1 cellular context compared by ENCODE assay signal in the genomic region with DNA sequence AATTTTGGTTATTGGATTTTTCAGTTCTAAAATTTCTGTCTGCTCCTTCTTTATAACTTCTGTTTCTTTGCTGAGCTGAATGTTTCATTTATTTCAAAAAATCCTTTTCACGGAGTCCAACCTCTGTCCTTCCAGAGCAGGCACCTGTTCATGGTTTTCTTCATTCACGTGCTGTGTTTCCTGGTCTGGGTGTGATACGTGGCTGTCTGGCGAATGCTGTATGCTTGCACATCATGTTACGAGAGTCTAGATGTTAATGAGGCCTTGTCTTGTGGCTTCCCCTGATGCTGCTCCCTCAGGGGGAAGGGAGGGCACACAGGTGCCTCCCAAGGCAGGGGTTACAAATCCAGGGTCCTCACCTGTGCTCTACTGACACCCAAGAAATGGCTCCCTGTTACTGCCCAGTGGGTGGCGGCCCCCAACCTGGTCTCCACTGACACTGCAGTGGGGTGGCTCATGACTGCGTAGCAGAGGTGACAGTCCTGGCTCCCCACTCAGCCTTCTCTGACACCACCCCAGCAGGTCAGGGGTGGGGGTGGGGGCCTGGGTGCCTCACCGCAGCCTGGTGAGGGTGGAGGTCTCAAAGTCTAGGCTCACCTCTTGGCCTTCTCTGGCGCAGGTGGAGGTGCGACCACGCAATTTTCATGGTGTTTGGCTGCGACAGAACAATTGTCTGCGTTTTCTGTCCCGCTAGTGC.
TF ChIP-seq lines count a peak whose summit lies in the region.

No MANE protein-coding gene starts in this region.

TF ChIP-seq in H1, 55 proteins besides CTCF, POLR2A, EP300 and RAD21:
- TF ChIP-seq JUND (IDR thresholded peaks at IDR 0.05; ENCODE audit: low read length): no peak
- TF ChIP-seq, protein P1, sequence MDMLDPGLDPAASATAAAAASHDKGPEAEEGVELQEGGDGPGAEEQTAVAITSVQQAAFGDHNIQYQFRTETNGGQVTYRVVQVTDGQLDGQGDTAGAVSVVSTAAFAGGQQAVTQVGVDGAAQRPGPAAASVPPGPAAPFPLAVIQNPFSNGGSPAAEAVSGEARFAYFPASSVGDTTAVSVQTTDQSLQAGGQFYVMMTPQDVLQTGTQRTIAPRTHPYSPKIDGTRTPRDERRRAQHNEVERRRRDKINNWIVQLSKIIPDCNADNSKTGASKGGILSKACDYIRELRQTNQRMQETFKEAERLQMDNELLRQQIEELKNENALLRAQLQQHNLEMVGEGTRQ (IDR thresholded peaks at IDR 0.05; ENCODE audit: low read length): no peak
- TF ChIP-seq TBP (IDR thresholded peaks at IDR 0.05; ENCODE audit: low read depth, low read length): no peak
- no peak for TF ChIP-seq TCF12 (IDR thresholded peaks at IDR 0.05; ENCODE audit: low read depth, low read length)
- TF ChIP-seq PHF8 (conservative IDR thresholded peaks at IDR 0.05; ENCODE audit: low read depth, low read length): no peak
- no peak for TF ChIP-seq SP1 (IDR thresholded peaks at IDR 0.05; ENCODE audit: low read depth, low read length)
- no peak for TF ChIP-seq CBX8 (IDR thresholded peaks at IDR 0.05; ENCODE audit: borderline replicate concordance, low read depth, low read length)
- TF ChIP-seq, protein P2, sequence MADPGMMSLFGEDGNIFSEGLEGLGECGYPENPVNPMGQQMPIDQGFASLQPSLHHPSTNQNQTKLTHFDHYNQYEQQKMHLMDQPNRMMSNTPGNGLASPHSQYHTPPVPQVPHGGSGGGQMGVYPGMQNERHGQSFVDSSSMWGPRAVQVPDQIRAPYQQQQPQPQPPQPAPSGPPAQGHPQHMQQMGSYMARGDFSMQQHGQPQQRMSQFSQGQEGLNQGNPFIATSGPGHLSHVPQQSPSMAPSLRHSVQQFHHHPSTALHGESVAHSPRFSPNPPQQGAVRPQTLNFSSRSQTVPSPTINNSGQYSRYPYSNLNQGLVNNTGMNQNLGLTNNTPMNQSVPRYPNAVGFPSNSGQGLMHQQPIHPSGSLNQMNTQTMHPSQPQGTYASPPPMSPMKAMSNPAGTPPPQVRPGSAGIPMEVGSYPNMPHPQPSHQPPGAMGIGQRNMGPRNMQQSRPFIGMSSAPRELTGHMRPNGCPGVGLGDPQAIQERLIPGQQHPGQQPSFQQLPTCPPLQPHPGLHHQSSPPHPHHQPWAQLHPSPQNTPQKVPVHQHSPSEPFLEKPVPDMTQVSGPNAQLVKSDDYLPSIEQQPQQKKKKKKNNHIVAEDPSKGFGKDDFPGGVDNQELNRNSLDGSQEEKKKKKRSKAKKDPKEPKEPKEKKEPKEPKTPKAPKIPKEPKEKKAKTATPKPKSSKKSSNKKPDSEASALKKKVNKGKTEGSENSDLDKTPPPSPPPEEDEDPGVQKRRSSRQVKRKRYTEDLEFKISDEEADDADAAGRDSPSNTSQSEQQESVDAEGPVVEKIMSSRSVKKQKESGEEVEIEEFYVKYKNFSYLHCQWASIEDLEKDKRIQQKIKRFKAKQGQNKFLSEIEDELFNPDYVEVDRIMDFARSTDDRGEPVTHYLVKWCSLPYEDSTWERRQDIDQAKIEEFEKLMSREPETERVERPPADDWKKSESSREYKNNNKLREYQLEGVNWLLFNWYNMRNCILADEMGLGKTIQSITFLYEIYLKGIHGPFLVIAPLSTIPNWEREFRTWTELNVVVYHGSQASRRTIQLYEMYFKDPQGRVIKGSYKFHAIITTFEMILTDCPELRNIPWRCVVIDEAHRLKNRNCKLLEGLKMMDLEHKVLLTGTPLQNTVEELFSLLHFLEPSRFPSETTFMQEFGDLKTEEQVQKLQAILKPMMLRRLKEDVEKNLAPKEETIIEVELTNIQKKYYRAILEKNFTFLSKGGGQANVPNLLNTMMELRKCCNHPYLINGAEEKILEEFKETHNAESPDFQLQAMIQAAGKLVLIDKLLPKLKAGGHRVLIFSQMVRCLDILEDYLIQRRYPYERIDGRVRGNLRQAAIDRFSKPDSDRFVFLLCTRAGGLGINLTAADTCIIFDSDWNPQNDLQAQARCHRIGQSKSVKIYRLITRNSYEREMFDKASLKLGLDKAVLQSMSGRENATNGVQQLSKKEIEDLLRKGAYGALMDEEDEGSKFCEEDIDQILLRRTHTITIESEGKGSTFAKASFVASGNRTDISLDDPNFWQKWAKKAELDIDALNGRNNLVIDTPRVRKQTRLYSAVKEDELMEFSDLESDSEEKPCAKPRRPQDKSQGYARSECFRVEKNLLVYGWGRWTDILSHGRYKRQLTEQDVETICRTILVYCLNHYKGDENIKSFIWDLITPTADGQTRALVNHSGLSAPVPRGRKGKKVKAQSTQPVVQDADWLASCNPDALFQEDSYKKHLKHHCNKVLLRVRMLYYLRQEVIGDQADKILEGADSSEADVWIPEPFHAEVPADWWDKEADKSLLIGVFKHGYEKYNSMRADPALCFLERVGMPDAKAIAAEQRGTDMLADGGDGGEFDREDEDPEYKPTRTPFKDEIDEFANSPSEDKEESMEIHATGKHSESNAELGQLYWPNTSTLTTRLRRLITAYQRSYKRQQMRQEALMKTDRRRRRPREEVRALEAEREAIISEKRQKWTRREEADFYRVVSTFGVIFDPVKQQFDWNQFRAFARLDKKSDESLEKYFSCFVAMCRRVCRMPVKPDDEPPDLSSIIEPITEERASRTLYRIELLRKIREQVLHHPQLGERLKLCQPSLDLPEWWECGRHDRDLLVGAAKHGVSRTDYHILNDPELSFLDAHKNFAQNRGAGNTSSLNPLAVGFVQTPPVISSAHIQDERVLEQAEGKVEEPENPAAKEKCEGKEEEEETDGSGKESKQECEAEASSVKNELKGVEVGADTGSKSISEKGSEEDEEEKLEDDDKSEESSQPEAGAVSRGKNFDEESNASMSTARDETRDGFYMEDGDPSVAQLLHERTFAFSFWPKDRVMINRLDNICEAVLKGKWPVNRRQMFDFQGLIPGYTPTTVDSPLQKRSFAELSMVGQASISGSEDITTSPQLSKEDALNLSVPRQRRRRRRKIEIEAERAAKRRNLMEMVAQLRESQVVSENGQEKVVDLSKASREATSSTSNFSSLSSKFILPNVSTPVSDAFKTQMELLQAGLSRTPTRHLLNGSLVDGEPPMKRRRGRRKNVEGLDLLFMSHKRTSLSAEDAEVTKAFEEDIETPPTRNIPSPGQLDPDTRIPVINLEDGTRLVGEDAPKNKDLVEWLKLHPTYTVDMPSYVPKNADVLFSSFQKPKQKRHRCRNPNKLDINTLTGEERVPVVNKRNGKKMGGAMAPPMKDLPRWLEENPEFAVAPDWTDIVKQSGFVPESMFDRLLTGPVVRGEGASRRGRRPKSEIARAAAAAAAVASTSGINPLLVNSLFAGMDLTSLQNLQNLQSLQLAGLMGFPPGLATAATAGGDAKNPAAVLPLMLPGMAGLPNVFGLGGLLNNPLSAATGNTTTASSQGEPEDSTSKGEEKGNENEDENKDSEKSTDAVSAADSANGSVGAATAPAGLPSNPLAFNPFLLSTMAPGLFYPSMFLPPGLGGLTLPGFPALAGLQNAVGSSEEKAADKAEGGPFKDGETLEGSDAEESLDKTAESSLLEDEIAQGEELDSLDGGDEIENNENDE (IDR thresholded peaks at IDR 0.05; ENCODE audit: insufficient replicate concordance, low read length): no peak
- no peak for TF ChIP-seq POU5F1 (IDR thresholded peaks at IDR 0.05; ENCODE audit: low read depth, low read length)
- TF ChIP-seq BRCA1 (IDR thresholded peaks at IDR 0.05; ENCODE audit: low read depth, low read length): no peak
- TF ChIP-seq FOSL1 (IDR thresholded peaks at IDR 0.05; ENCODE audit: insufficient read depth, low read depth, low read length): no peak
- TF ChIP-seq SIX5 (IDR thresholded peaks at IDR 0.05; ENCODE audit: low read depth, low read length): no peak
- no peak for TF ChIP-seq ASH2L (IDR thresholded peaks at IDR 0.05; ENCODE audit: low read length)
- no peak for TF ChIP-seq SAP30 (IDR thresholded peaks at IDR 0.05; ENCODE audit: insufficient read depth, insufficient replicate concordance, low read length)
